ENCODE assay signal across 10 cellular contexts in genomic region chr3:192817053-192817452, GRCh38.
DNase-seq lines count a peak whose midpoint lies in the region; ATAC-seq and TF ChIP-seq lines count a peak whose summit lies in the region.
"Had no signal": no experiment of that assay in that cellular context is flagged by ENCODE, and none has a peak within 500 bp of the region (broad histone marks: within the 10 kb centered on the region; RNA-seq: fewer than 3 reads in every experiment).

No MANE protein-coding gene starts in this region.

- H3K36me3 Mint-ChIP-seq in activated CD4-positive, alpha-beta T cell treated with anti-CD3 and anti-CD28 coated beads, Interleukin-2, amount 10 ng/mL, durations not matched to agents 24 days and 14 days (ENCODE audit: low read depth), result no peaks in the 10 kb centered on the region
- H3K36me3 Mint-ChIP-seq in activated CD8-positive, alpha-beta T cell treated with anti-CD3 and anti-CD28 coated beads for 36 hours (ENCODE audit: low read depth), result no peaks in the 10 kb centered on the region

- H3K27me3 Mint-ChIP-seq in activated CD4-positive, alpha-beta T cell treated with anti-CD3 and anti-CD28 coated beads, Interleukin-2, amount 10 ng/mL, durations not matched to agents 24 days and 14 days, result peaks cover 2% of the 10 kb centered on the region
- H3K27me3 Mint-ChIP-seq in activated CD8-positive, alpha-beta T cell treated with anti-CD3 and anti-CD28 coated beads for 36 hours, result no peaks in the 10 kb centered on the region

- no peaks in the 10 kb centered on the region for H3K9me3 Mint-ChIP-seq in activated CD4-positive, alpha-beta T cell treated with anti-CD3 and anti-CD28 coated beads, Interleukin-2, amount 10 ng/mL, durations not matched to agents 24 days and 14 days
- H3K9me3 Mint-ChIP-seq in activated CD8-positive, alpha-beta T cell treated with anti-CD3 and anti-CD28 coated beads for 36 hours, result no peaks in the 10 kb centered on the region
- H3K9me3 Mint-ChIP-seq: activated B cell treated with CpG ODN at 0.5 μM for 24 hours had no signal

- POLR2A ChIA-PET in activated CD8-positive, alpha-beta T cell treated with anti-CD3 and anti-CD28 coated beads for 36 hours (lab: Charles Lee), result interaction anchor here (1.5 kb wide), 2 partner anchors 76 to 83 kb away, joined by 3 to 5 read pairs; no protein-coding TSS in a partner anchor

- TF ChIP-seq CTCF in activated CD8-positive, alpha-beta T cell treated with anti-CD3 and anti-CD28 coated beads for 36 hours (IDR thresholded peaks at IDR 0.05), result no peak

- peak; percentile 62 for DNase-seq in activated CD4-positive, alpha-beta T cell treated with anti-CD3 and anti-CD28 coated beads, Interleukin-2, amount 10 ng/mL, durations not matched to agents 24 days and 14 days
- no peak for DNase-seq in activated CD4-positive, alpha-beta T cell treated with anti-CD3 and anti-CD28 coated beads for 1 hour
- DNase-seq in activated CD8-positive, alpha-beta T cell treated with anti-CD3 and anti-CD28 coated beads for 36 hours, result peak; percentile 31
- DNase-seq in skeletal muscle cell (ENCODE audit: low read depth), result peak; percentile 60
- DNase-seq in NCI-H1092 (lab: John Stamatoyannopoulos, UW), result no peak
- DNase-seq in GM19240 (ENCODE audit: insufficient read length, low spot score), result no peak
- DNase-seq: activated B cell treated with CpG ODN at 0.5 μM for 24 hours had no signal

- peak overlapping the region; percentile 94 for H3K27ac Mint-ChIP-seq in activated CD4-positive, alpha-beta T cell treated with anti-CD3 and anti-CD28 coated beads, Interleukin-2, amount 10 ng/mL, durations not matched to agents 24 days and 14 days
- peak overlapping the region; percentile 72 for H3K27ac Mint-ChIP-seq in activated CD8-positive, alpha-beta T cell treated with anti-CD3 and anti-CD28 coated beads for 36 hours
- H3K27ac Mint-ChIP-seq: activated B cell treated with CpG ODN at 0.5 μM for 24 hours had no signal

- CTCF ChIA-PET in activated CD8-positive, alpha-beta T cell treated with anti-CD3 and anti-CD28 coated beads for 36 hours (lab: Charles Lee), result interaction anchor here (0.7 to 6.5 kb wide), 12 partner anchors 10 to 755 kb away, joined by 3 to 124 read pairs (median 4); partner anchors contain the start of gene MB21D2

- peak; percentile 54 for ATAC-seq in HG02763 (IDR thresholded peaks at IDR 0.05; ENCODE audit: unreplicated experiment)
- ATAC-seq in activated CD8-positive, alpha-beta T cell treated with anti-CD3 and anti-CD28 coated beads for 36 hours, result peak; percentile 78
- no peak for ATAC-seq in HG02938 (IDR thresholded peaks at IDR 0.05; ENCODE audit: unreplicated experiment)

- H3K4me1 Mint-ChIP-seq in activated CD4-positive, alpha-beta T cell treated with anti-CD3 and anti-CD28 coated beads, Interleukin-2, amount 10 ng/mL, durations not matched to agents 24 days and 14 days, result peaks cover 56% of the 10 kb centered on the region
- peaks cover 22% of the 10 kb centered on the region for H3K4me1 Mint-ChIP-seq in activated CD8-positive, alpha-beta T cell treated with anti-CD3 and anti-CD28 coated beads for 36 hours (ENCODE audit: low read depth)
- H3K4me1 Mint-ChIP-seq: activated B cell treated with CpG ODN at 0.5 μM for 24 hours had no signal

- no peak overlapping the region for H3K4me3 ChIP-seq in skeletal muscle cell (ENCODE audit: low read depth, low read length)
- H3K4me3 ChIP-seq: pancreas had no signal

- peak overlapping the region; percentile 64 for H3K4me3 Mint-ChIP-seq in activated CD4-positive, alpha-beta T cell treated with anti-CD3 and anti-CD28 coated beads, Interleukin-2, amount 10 ng/mL, durations not matched to agents 24 days and 14 days
- no peak overlapping the region for H3K4me3 Mint-ChIP-seq in activated CD8-positive, alpha-beta T cell treated with anti-CD3 and anti-CD28 coated beads for 36 hours
- H3K4me3 Mint-ChIP-seq: activated B cell treated with CpG ODN at 0.5 μM for 24 hours had no signal

- intact Hi-C loops in activated CD4-positive, alpha-beta T cell treated with anti-CD3 and anti-CD28 coated beads, Interleukin-2, amount 10 ng/mL, durations not matched to agents 24 days and 14 days (cut with micrococcal nuclease), result loop anchor here (1.0 kb wide), 2 partner anchors 101 to 141 kb away; no protein-coding TSS in a partner anchor
- intact Hi-C loops in activated CD8-positive, alpha-beta T cell treated with anti-CD3 and anti-CD28 coated beads for 36 hours (cut with micrococcal nuclease), result loop anchor here (2.0 to 5.0 kb wide), 3 partner anchors 80 to 224 kb away; partner anchors contain the start of gene MB21D2

Comparison
In these comparisons a context has a peak if more than half of its experiments do, and no peak if none do; other contexts are left out.
1. DNase-seq: peak in activated CD4-positive, alpha-beta T cell treated with anti-CD3 and anti-CD28 coated beads, Interleukin-2, amount 10 ng/mL, durations not matched to agents 24 days and 14 days (single experiment), activated CD8-positive, alpha-beta T cell treated with anti-CD3 and anti-CD28 coated beads for 36 hours (single experiment) and skeletal muscle cell (single experiment); none in activated CD4-positive, alpha-beta T cell treated with anti-CD3 and anti-CD28 coated beads for 1 hour (single experiment), NCI-H1092 (single experiment) and GM19240 (single experiment).